7 cellular contexts compared by ENCODE assay signal in the genomic region with DNA sequence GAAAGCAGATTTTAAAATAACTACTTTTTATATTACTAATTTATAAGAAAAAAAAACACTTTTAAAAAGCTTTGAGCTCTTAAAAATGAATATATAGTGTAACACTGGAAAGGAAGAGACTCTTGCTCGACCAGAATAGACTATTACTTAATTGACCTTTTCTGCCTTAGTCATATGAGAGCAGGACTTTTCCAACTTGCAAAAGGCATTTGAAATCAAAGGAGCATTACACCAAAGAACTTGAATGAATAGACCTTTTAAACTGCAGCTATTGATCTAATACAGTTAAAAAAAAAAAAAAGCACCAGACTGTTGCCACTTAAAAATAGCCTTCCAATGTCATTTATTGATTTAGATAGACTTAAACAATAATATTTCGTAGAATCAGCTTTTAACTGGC. TPM values are rescaled to one million over a fixed set of nuclear protein-coding genes. Genes with fewer than 3 reads are reported as not detected.
"Had no signal": no experiment of that assay in that cellular context is flagged by ENCODE, and none has a peak within 500 bp of the region (broad histone marks: within the 10 kb centered on the region; RNA-seq: fewer than 3 reads in every experiment).

No MANE protein-coding gene starts in this region.

- H3K4me3 ChIP-seq: GM23338, K562 had no signal

- DNase-seq: H9, HCEC 1CT, IMR-90, KG1 had no signal

- H2AFZ ChIP-seq: GM23338 had no signal

- H3K4me2 ChIP-seq: GM23338 had no signal

RNA-seq across cellular contexts. Expression of a gene that starts 17.2 kb away (rescaled TPM):
- total RNA-seq: HT-29 had no signal
